Comparison of ENCODE assay signal across 8 cellular contexts in genomic region chr5:69217732-69218568, GRCh38. TPM values are rescaled to one million over a fixed set of nuclear protein-coding genes. Genes with fewer than 3 reads are reported as not detected.
DNase-seq lines count a peak whose midpoint lies in the region; ATAC-seq and TF ChIP-seq lines count a peak whose summit lies in the region.

No MANE protein-coding gene starts in this region.

- TF ChIP-seq CTCF in DND-41 (IDR thresholded peaks at IDR 0.05; ENCODE audit: borderline replicate concordance, extremely low read depth, low read length, poor library complexity, severe bottlenecking) (peak; percentile 13), Peyer's patch (IDR thresholded peaks at IDR 0.05) (peak in 5 of 6 experiments; percentile 14 to 61 (median 45)), fibroblast of lung (conservative IDR thresholded peaks at IDR 0.05 in 1 of 2, IDR thresholded peaks at IDR 0.05 in 1 of 2; ENCODE audit: low read depth in 1 of 2, low read length in 2 of 2) (peak; percentile 5 to 20)

- H3K4me1 ChIP-seq in DND-41 (ENCODE audit: insufficient read depth, low read length) (peaks cover 29% of the 10 kb centered on the region), Peyer's patch (peaks cover 0 to 10% (median 0%) of the 10 kb centered on the region in 4 donors), fibroblast of lung (ENCODE audit: control insufficient read depth, extremely low read depth, insufficient read depth, low read length) (peaks cover 8% of the 10 kb centered on the region)

- H3K27me3 Mint-ChIP-seq in activated T-helper 1 cell treated with anti-CD3 and anti-CD28 coated beads, Interleukin-12 subunit alpha, Interleukin-12 subunit beta, Interleukin-2, Interleukin-4 antibody, amounts not matched to agents 30 ng/mL and 10 ng/mL and 1 ng/mL, durations not matched to agents 14 hours and 24 hours and 36 hours (ENCODE audit: insufficient read depth) = no peaks in the 10 kb centered on the region
- no peaks in the 10 kb centered on the region for H3K27me3 Mint-ChIP-seq in naive thymus-derived CD8-positive, alpha-beta T cell

- H3K79me2 ChIP-seq in DND-41 (ENCODE audit: insufficient read depth, low read length) (peaks cover 43% of the 10 kb centered on the region), fibroblast of lung (ENCODE audit: control insufficient read depth, insufficient read depth, low read length) (peaks cover 22% of the 10 kb centered on the region)

- peak overlapping the region; percentile 65 for H3K4me2 ChIP-seq in DND-41 (ENCODE audit: insufficient read depth, low read length)
- peak overlapping the region; percentile 74 for H3K4me2 ChIP-seq in fibroblast of lung (ENCODE audit: extremely low read depth, insufficient read depth, low read length)

- peak; percentile 90 to 93 for TF ChIP-seq POLR2A in Peyer's patch (IDR thresholded peaks at IDR 0.05)

- H3K27ac ChIP-seq in DND-41 (ENCODE audit: low read length) (peak overlapping the region; percentile 74), Peyer's patch (peak overlapping the region; percentile 94 to 99 (median 97)), fibroblast of lung (ENCODE audit: insufficient read depth, low read length) (peak overlapping the region; percentile 85)

- H3K4me3 ChIP-seq in DND-41 (ENCODE audit: low read depth in 1 of 2, low read length in 2 of 2) = peak overlapping the region; percentile 39 to 87
- H3K4me3 ChIP-seq in Peyer's patch = peak overlapping the region; percentile 70 to 100 (median 82)
- H3K4me3 ChIP-seq in fibroblast of lung (replicated peaks in 1 of 4; ENCODE audit: control extremely low read depth in 1 of 4, insufficient read depth in 1 of 4, low read depth in 3 of 4, low read length in 4 of 4) = peak overlapping the region; percentile 81 to 100 (median 90)

- H3K9me3 Mint-ChIP-seq in activated T-helper 1 cell treated with anti-CD3 and anti-CD28 coated beads, Interleukin-12 subunit alpha, Interleukin-12 subunit beta, Interleukin-2, Interleukin-4 antibody, amounts not matched to agents 30 ng/mL and 10 ng/mL and 1 ng/mL, durations not matched to agents 14 hours and 24 hours and 36 hours = no peaks in the 10 kb centered on the region
- no peaks in the 10 kb centered on the region for H3K9me3 Mint-ChIP-seq in naive thymus-derived CD8-positive, alpha-beta T cell

- POLR2A ChIA-PET in naive thymus-derived CD8-positive, alpha-beta T cell (lab: Charles Lee) = interaction anchor here (0.6 to 4.0 kb wide), 4 partner anchors 17 to 116 kb away, joined by 3 to 38 read pairs (median 4); partner anchors contain the start of genes CCNB1 and CDK7

- peak overlapping the region; percentile 98 for H3K4me3 Mint-ChIP-seq in activated T-helper 1 cell treated with anti-CD3 and anti-CD28 coated beads, Interleukin-12 subunit alpha, Interleukin-12 subunit beta, Interleukin-2, Interleukin-4 antibody, amounts not matched to agents 30 ng/mL and 10 ng/mL and 1 ng/mL, durations not matched to agents 14 hours and 24 hours and 36 hours
- H3K4me3 Mint-ChIP-seq in naive thymus-derived CD8-positive, alpha-beta T cell = peak overlapping the region; percentile 96 to 100 (median 98)

- ATAC-seq in DND-41 (ENCODE audit: insufficient read depth, low read depth) = peak; percentile 89
- peak; percentile 94 for ATAC-seq in GM21737 (IDR thresholded peaks at IDR 0.05; ENCODE audit: unreplicated experiment)
- ATAC-seq in naive thymus-derived CD8-positive, alpha-beta T cell = peak; percentile 86 to 89

- H2AFZ ChIP-seq in DND-41 (ENCODE audit: low read depth, low read length) (peak overlapping the region; percentile 90), fibroblast of lung (ENCODE audit: low read length) (peak overlapping the region; percentile 99)

- intact Hi-C loops in activated T-helper 1 cell treated with anti-CD3 and anti-CD28 coated beads, Interleukin-12 subunit alpha, Interleukin-12 subunit beta, Interleukin-2, Interleukin-4 antibody, amounts not matched to agents 30 ng/mL and 10 ng/mL and 1 ng/mL, durations not matched to agents 14 hours and 24 hours and 36 hours (cut with micrococcal nuclease) = loop anchor here (1.0 to 5.0 kb wide), 7 partner anchors 16 to 1001 kb away; partner anchors contain the start of genes AK6, CCDC125, CCNB1 and CDK7

- peak; percentile 86 for DNase-seq in DND-41
- DNase-seq in KG1 (lab: John Stamatoyannopoulos, UW) = peak; percentile 81
- DNase-seq in Peyer's patch = peak; percentile 87 to 99 (median 95)
- peak; percentile 90 for DNase-seq in activated T-helper 1 cell treated with anti-CD3 and anti-CD28 coated beads, Interleukin-12 subunit alpha, Interleukin-12 subunit beta, Interleukin-2, Interleukin-4 antibody, amounts not matched to agents 30 ng/mL and 10 ng/mL and 1 ng/mL, durations not matched to agents 14 hours and 24 hours and 36 hours (ENCODE audit: low spot score)
- DNase-seq in fibroblast of lung (ENCODE audit: low read depth in 2 of 2) = peak; percentile 89 to 91
- DNase-seq in naive thymus-derived CD8-positive, alpha-beta T cell = peak; percentile 63 to 97 (median 86)
- peak; percentile 64 to 94 (median 88) for DNase-seq in stimulated activated naive CD4-positive, alpha-beta T cell (lab: John Stamatoyannopoulos, UW)

- peak overlapping the region; percentile 95 for H3K27ac Mint-ChIP-seq in activated T-helper 1 cell treated with anti-CD3 and anti-CD28 coated beads, Interleukin-12 subunit alpha, Interleukin-12 subunit beta, Interleukin-2, Interleukin-4 antibody, amounts not matched to agents 30 ng/mL and 10 ng/mL and 1 ng/mL, durations not matched to agents 14 hours and 24 hours and 36 hours
- H3K27ac Mint-ChIP-seq in naive thymus-derived CD8-positive, alpha-beta T cell = peak overlapping the region; percentile 96 to 100 (median 99)

- H3K36me3 Mint-ChIP-seq in activated T-helper 1 cell treated with anti-CD3 and anti-CD28 coated beads, Interleukin-12 subunit alpha, Interleukin-12 subunit beta, Interleukin-2, Interleukin-4 antibody, amounts not matched to agents 30 ng/mL and 10 ng/mL and 1 ng/mL, durations not matched to agents 14 hours and 24 hours and 36 hours (ENCODE audit: low read depth) = peaks cover 12% of the 10 kb centered on the region
- H3K36me3 Mint-ChIP-seq in naive thymus-derived CD8-positive, alpha-beta T cell = peaks cover 0 to 10% (median 2%) of the 10 kb centered on the region in 3 donors

- H3K4me1 Mint-ChIP-seq in activated T-helper 1 cell treated with anti-CD3 and anti-CD28 coated beads, Interleukin-12 subunit alpha, Interleukin-12 subunit beta, Interleukin-2, Interleukin-4 antibody, amounts not matched to agents 30 ng/mL and 10 ng/mL and 1 ng/mL, durations not matched to agents 14 hours and 24 hours and 36 hours (ENCODE audit: low read depth) = peaks cover 15% of the 10 kb centered on the region
- peaks cover 6 to 31% (median 16%) of the 10 kb centered on the region in 4 donors for H3K4me1 Mint-ChIP-seq in naive thymus-derived CD8-positive, alpha-beta T cell

- H3K36me3 ChIP-seq in DND-41 (ENCODE audit: insufficient read depth, low read length) (peaks cover 10% of the 10 kb centered on the region), Peyer's patch (no peaks in the 10 kb centered on the region), fibroblast of lung (ENCODE audit: control insufficient read depth, insufficient read depth, low read length) (no peaks in the 10 kb centered on the region)

- H3K9ac ChIP-seq in DND-41 (ENCODE audit: low read depth, low read length) = peak overlapping the region; percentile 63
- peak overlapping the region; percentile 83 for H3K9ac ChIP-seq in fibroblast of lung (ENCODE audit: insufficient read depth, low read length)

- H4K20me1 ChIP-seq in DND-41 (ENCODE audit: insufficient read depth, low read length) (no peaks in the 10 kb centered on the region), fibroblast of lung (ENCODE audit: control insufficient read depth, extremely low read depth, insufficient read depth, low read length) (no peaks in the 10 kb centered on the region)

- H3K9me3 ChIP-seq in DND-41 (ENCODE audit: insufficient read depth, low read length, severe bottlenecking) (no peaks in the 10 kb centered on the region), Peyer's patch (no peaks in the 10 kb centered on the region), fibroblast of lung (ENCODE audit: control insufficient read depth, insufficient read depth, low read depth, low read length) (no peaks in the 10 kb centered on the region)

- H3K27me3 ChIP-seq in DND-41 (ENCODE audit: insufficient read depth, low read length, poor library complexity) = no peaks in the 10 kb centered on the region
- no peaks in the 10 kb centered on the region for H3K27me3 ChIP-seq in Peyer's patch
- no peaks in the 10 kb centered on the region for H3K27me3 ChIP-seq in fibroblast of lung (ENCODE audit: control insufficient read depth, insufficient read depth, low read length)

RNA-seq across cellular contexts. Expression of gene CDK7, which starts 16.7 kb away (rescaled TPM):
- total RNA-seq in Peyer's patch = 10 to 100 TPM in 3 of 4 donors, 1 to 10 TPM in 1; 8.2 to 56.0 (median 25.1) TPM
- 42.4 and 49.2 TPM in 2 replicates for total RNA-seq in activated T-helper 1 cell treated with anti-CD3 and anti-CD28 coated beads, Interleukin-12 subunit alpha, Interleukin-12 subunit beta, Interleukin-2, Interleukin-4 antibody, amounts not matched to agents 30 ng/mL and 10 ng/mL and 1 ng/mL, durations not matched to agents 14 hours and 24 hours and 36 hours
- total RNA-seq in fibroblast of lung = 43.7 and 74.3 TPM in 2 replicates
- polyA plus RNA-seq in fibroblast of lung = 67.7 and 95.4 TPM in 2 replicates
- 89.7 and 121 TPM in 2 replicates for polyA plus RNA-seq in fibroblast of lung (2012)
- polyA minus RNA-seq in fibroblast of lung (ENCODE audit: low replicate concordance) = 8.9 and 44.0 TPM in 2 replicates
- total RNA-seq in naive thymus-derived CD8-positive, alpha-beta T cell = 10 to 100 TPM; 20.6 to 25.4 TPM
- polyA plus RNA-seq in naive thymus-derived CD8-positive, alpha-beta T cell = 10 to 100 TPM; 18.2 to 20.8 (median 19.4) TPM

RNA-seq across cellular contexts. Expression of gene CENPH, which starts 28.6 kb away (rescaled TPM):
- total RNA-seq in Peyer's patch (10 to 100 TPM in 1 of 4 donors, 1 to 10 TPM in 3; 2.9 to 11.6 (median 3.9) TPM), fibroblast of lung (4.1 and 10.9 TPM in 2 replicates)
- 32.3 and 35.5 TPM in 2 replicates for total RNA-seq in activated T-helper 1 cell treated with anti-CD3 and anti-CD28 coated beads, Interleukin-12 subunit alpha, Interleukin-12 subunit beta, Interleukin-2, Interleukin-4 antibody, amounts not matched to agents 30 ng/mL and 10 ng/mL and 1 ng/mL, durations not matched to agents 14 hours and 24 hours and 36 hours
- polyA plus RNA-seq in fibroblast of lung = 7.1 and 16.6 TPM in 2 replicates
- 9.4 and 18.3 TPM in 2 replicates for polyA plus RNA-seq in fibroblast of lung (2012)
- 0.47 and 3.7 TPM in 2 replicates for polyA minus RNA-seq in fibroblast of lung (ENCODE audit: low replicate concordance)
- total RNA-seq in naive thymus-derived CD8-positive, alpha-beta T cell = 1 to 10 TPM; 8.3 to 9.7 TPM
- polyA plus RNA-seq in naive thymus-derived CD8-positive, alpha-beta T cell = 10 to 100 TPM in 2 of 3 donors, 1 to 10 TPM in 1; 8.2 to 10.7 (median 10.1) TPM

RNA-seq across cellular contexts. Expression of gene CCNB1, which starts 51.0 kb away (rescaled TPM):
- total RNA-seq in Peyer's patch (10 to 100 TPM in 2 of 4 donors, 1 to 10 TPM in 2; 8.1 to 22.3 (median 11.2) TPM), fibroblast of lung (8.2 and 74.3 TPM in 2 replicates)
- 106 and 115 TPM in 2 replicates for total RNA-seq in activated T-helper 1 cell treated with anti-CD3 and anti-CD28 coated beads, Interleukin-12 subunit alpha, Interleukin-12 subunit beta, Interleukin-2, Interleukin-4 antibody, amounts not matched to agents 30 ng/mL and 10 ng/mL and 1 ng/mL, durations not matched to agents 14 hours and 24 hours and 36 hours
- 46.8 and 166 TPM in 2 replicates for polyA plus RNA-seq in fibroblast of lung
- polyA plus RNA-seq in fibroblast of lung (2012) = 36.5 and 162 TPM in 2 replicates
- polyA minus RNA-seq in fibroblast of lung (ENCODE audit: low replicate concordance) = 13.5 and 16.7 TPM in 2 replicates
- total RNA-seq in naive thymus-derived CD8-positive, alpha-beta T cell = 1 to 10 TPM; 3.0 to 4.6 TPM
- 1 to 10 TPM; 1.7 to 3.0 (median 2.2) TPM for polyA plus RNA-seq in naive thymus-derived CD8-positive, alpha-beta T cell

Comparison
In these comparisons a context has a peak if more than half of its experiments do, and no peak if none do; other contexts are left out.
1. Peak in every context shown above with its lines: DNase-seq, ATAC-seq, H3K4me3 ChIP-seq and H3K27ac ChIP-seq.